9 cellular contexts compared by ENCODE assay signal in the genomic region with DNA sequence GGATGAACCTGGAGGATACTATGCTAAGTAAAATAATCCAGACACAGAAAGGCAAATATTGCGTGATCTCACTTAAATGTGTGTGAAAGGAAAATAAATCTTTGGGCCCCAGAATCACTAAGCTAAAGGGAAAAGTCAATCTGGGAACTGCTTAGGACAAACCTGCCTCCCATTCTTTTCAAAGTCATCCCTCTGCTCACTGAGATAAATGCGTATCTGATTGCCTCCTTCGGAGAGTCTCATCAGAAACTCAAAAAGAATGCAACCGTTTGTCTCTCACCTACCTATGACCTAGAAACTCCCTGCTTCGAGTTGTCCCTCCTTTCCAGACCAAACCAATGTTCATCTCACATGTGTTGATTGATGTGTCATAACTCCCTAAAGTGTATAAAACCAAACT. TPM values are rescaled to one million over a fixed set of nuclear protein-coding genes. Genes with fewer than 3 reads are reported as not detected.
"Had no signal": no experiment of that assay in that cellular context is flagged by ENCODE, and none has a peak within 500 bp of the region (broad histone marks: within the 10 kb centered on the region; RNA-seq: fewer than 3 reads in every experiment).

No MANE protein-coding gene starts in this region.

- H3K4me3 Mint-ChIP-seq: HFFc6 had no signal

- DNase-seq: GOT3, H7, HFFc6, IMR-90, KBM-7 had no signal

- H3K9me3 ChIP-seq: HAP-1 had no signal

- H3K27ac Mint-ChIP-seq: HFFc6 had no signal

- H3K4me3 ChIP-seq: HAP-1 had no signal

- H3K9me3 Mint-ChIP-seq: HFFc6 had no signal

- ATAC-seq: HCT116 had no signal

- H3K36me3 ChIP-seq: HAP-1 had no signal

- FAIRE-seq: HTR-8/SVneo had no signal

RNA-seq across cellular contexts. Expression of a gene that starts 40.1 kb away (rescaled TPM):
- total RNA-seq: H7, HT-29 had no signal
